In genomic region chr5:98982880-98983279, GRCh38 we compare ENCODE assay signal across 22 cellular contexts.
"Had no signal": no experiment of that assay in that cellular context is flagged by ENCODE, and none has a peak within 500 bp of the region (broad histone marks: within the 10 kb centered on the region; RNA-seq: fewer than 3 reads in every experiment).

No MANE protein-coding gene starts in this region.

- H3K4me1 Mint-ChIP-seq: T-cell had no signal

- ATAC-seq: Panc1, PC-3, T-cell had no signal

- H3K4me3 ChIP-seq: MG63 had no signal

- H3K4me3 Mint-ChIP-seq: T-cell had no signal

- DNase-seq: Karpas-422, KG1, MG63, NCI-H1092, NCI-H1105 treated with DMSO at 0.1 percent for 48 hours, NCI-H1417 treated with DMSO at 0.1 percent for 48 hours, NCI-H146, NCI-H1694 treated with DMSO at 0.1 percent for 48 hours, NCI-H1930, NCI-H2081 treated with DMSO at 0.1 percent for 48 hours, NCI-H2171 treated with DMSO at 0.1 percent for 48 hours, NCI-H345, NCI-H446 treated with DMSO at 0.1 percent for 48 hours, NCI-H510A treated with DMSO at 0.1 percent for 48 hours, NCI-H526, PC-3, SHP77, SK-N-SH, SW 1271, T-cell had no signal

- H3K27me3 ChIP-seq: MG63 had no signal

- H3K36me3 ChIP-seq: MG63 had no signal

- H3K27ac ChIP-seq: RWPE1 had no signal

- H3K9me3 ChIP-seq: MG63, SK-N-SH had no signal

- H3K36me3 Mint-ChIP-seq: T-cell had no signal

- H3K9me3 Mint-ChIP-seq: T-cell had no signal

- H3K27ac Mint-ChIP-seq: T-cell had no signal
